17 cellular contexts compared by ENCODE assay signal in genomic region chr19:1121395-1121794, GRCh38. TPM values are rescaled to one million over a fixed set of nuclear protein-coding genes. Genes with fewer than 3 reads are reported as not detected.
DNase-seq lines count a peak whose midpoint lies in the region; ATAC-seq and TF ChIP-seq lines count a peak whose summit lies in the region.
"Had no signal": no experiment of that assay in that cellular context is flagged by ENCODE, and none has a peak within 500 bp of the region (broad histone marks: within the 10 kb centered on the region; RNA-seq: fewer than 3 reads in every experiment).

No MANE protein-coding gene starts in this region.

- no peaks in the 10 kb centered on the region for H3K9me3 Mint-ChIP-seq in activated naive CD4-positive, alpha-beta T cell treated with anti-CD3 and anti-CD28 coated beads for 36 hours
- H3K9me3 Mint-ChIP-seq in activated naive CD4-positive, alpha-beta T cell treated with anti-CD3 and anti-CD28 coated beads, Interleukin-2, amount 50 U/mL, for 72 hours: no peaks in the 10 kb centered on the region
- H3K9me3 Mint-ChIP-seq in activated B cell treated with CpG ODN at 0.5 μM for 24 hours (no peaks in the 10 kb centered on the region), neural crest cell (no peaks in the 10 kb centered on the region)
- H3K9me3 Mint-ChIP-seq: CD4-positive, alpha-beta memory T cell; GM23338; IgD-negative memory B cell had no signal

- TF ChIP-seq POLR2A in spleen (IDR thresholded peaks at IDR 0.05): no peak

- CTCF ChIA-PET in activated naive CD4-positive, alpha-beta T cell treated with anti-CD3 and anti-CD28 coated beads for 36 hours (lab: Charles Lee): no interaction called here
- CTCF ChIA-PET in activated B cell treated with CpG ODN at 0.5 μM for 24 hours (lab: Charles Lee): no interaction called here

- H3K27me3 ChIP-seq in spleen (replicated peaks in 1 of 7) (no peaks in the 10 kb centered on the region), foreskin keratinocyte (no peaks in the 10 kb centered on the region)
- H3K27me3 ChIP-seq: BLaER1 treated with 17β-estradiol and CSF1 and Interleukin-3, amounts not matched to agents 10 nM and 100 nM had no signal

- H3K4me3 ChIP-seq in spleen (no peak overlapping the region), foreskin fibroblast (ENCODE audit: low read depth in 1 of 2, low read length in 2 of 2) (no peak overlapping the region)
- H3K4me3 ChIP-seq: BLaER1 treated with 17β-estradiol and CSF1 and Interleukin-3, amounts not matched to agents 10 nM and 100 nM; GM23338 had no signal

- intact Hi-C loops in activated naive CD4-positive, alpha-beta T cell treated with anti-CD3 and anti-CD28 coated beads for 36 hours (cut with micrococcal nuclease): no loop called here
- intact Hi-C loops in activated B cell treated with CpG ODN at 0.5 μM for 24 hours (cut with micrococcal nuclease): no loop called here
- intact Hi-C loops in spleen (cut with DNase I; ENCODE audit: low total_unique reads): no loop called here

- no peak overlapping the region for H3K4me3 Mint-ChIP-seq in activated naive CD4-positive, alpha-beta T cell treated with anti-CD3 and anti-CD28 coated beads for 36 hours
- no peak overlapping the region for H3K4me3 Mint-ChIP-seq in activated B cell treated with CpG ODN at 0.5 μM for 24 hours
- no peak overlapping the region for H3K4me3 Mint-ChIP-seq in neural crest cell
- H3K4me3 Mint-ChIP-seq: CD4-positive, alpha-beta memory T cell; GM23338; IgD-negative memory B cell had no signal

- peak overlapping the region; percentile 59 for H3K27ac Mint-ChIP-seq in activated naive CD4-positive, alpha-beta T cell treated with anti-CD3 and anti-CD28 coated beads for 36 hours
- H3K27ac Mint-ChIP-seq in activated naive CD4-positive, alpha-beta T cell treated with anti-CD3 and anti-CD28 coated beads, Interleukin-2, amount 50 U/mL, for 72 hours: peak overlapping the region in 1 of 2 donors; percentile 50
- H3K27ac Mint-ChIP-seq in activated B cell treated with CpG ODN at 0.5 μM for 24 hours: peak overlapping the region; percentile 12
- H3K27ac Mint-ChIP-seq in neural crest cell (ENCODE audit: unreplicated experiment): peak overlapping the region; percentile 36
- H3K27ac Mint-ChIP-seq: GM23338, IgD-negative memory B cell had no signal

- POLR2A ChIA-PET in activated B cell treated with CpG ODN at 0.5 μM for 24 hours (lab: Charles Lee): interaction anchor here (2.5 kb wide), 1 partner anchor 9 kb away, joined by 9 read pairs; no protein-coding TSS in a partner anchor

- no peak overlapping the region for H3K27ac ChIP-seq in spleen
- no peak overlapping the region for H3K27ac ChIP-seq in foreskin keratinocyte
- H3K27ac ChIP-seq: BLaER1 treated with 17β-estradiol and CSF1 and Interleukin-3, amounts not matched to agents 10 nM and 100 nM had no signal

- peaks cover 43% of the 10 kb centered on the region for H3K36me3 Mint-ChIP-seq in activated naive CD4-positive, alpha-beta T cell treated with anti-CD3 and anti-CD28 coated beads for 36 hours (ENCODE audit: low read depth)
- H3K36me3 Mint-ChIP-seq in activated naive CD4-positive, alpha-beta T cell treated with anti-CD3 and anti-CD28 coated beads, Interleukin-2, amount 50 U/mL, for 72 hours: peaks cover 0 to 13% of the 10 kb centered on the region in 2 donors
- H3K36me3 Mint-ChIP-seq in activated B cell treated with CpG ODN at 0.5 μM for 24 hours (ENCODE audit: low read depth): peaks cover 66% of the 10 kb centered on the region
- peaks cover 6% of the 10 kb centered on the region for H3K36me3 Mint-ChIP-seq in neural crest cell (ENCODE audit: low read depth)

- ATAC-seq in activated naive CD4-positive, alpha-beta T cell treated with anti-CD3 and anti-CD28 coated beads, Interleukin-2, amount 50 U/mL, for 72 hours: no peak
- no peak for ATAC-seq in activated B cell treated with CpG ODN at 0.5 μM for 24 hours (ENCODE audit: low read depth)
- no peak for ATAC-seq in foreskin keratinocyte
- ATAC-seq: GM23338 had no signal

- H3K27me3 Mint-ChIP-seq in activated naive CD4-positive, alpha-beta T cell treated with anti-CD3 and anti-CD28 coated beads for 36 hours (ENCODE audit: low read depth): no peaks in the 10 kb centered on the region
- H3K27me3 Mint-ChIP-seq in activated B cell treated with CpG ODN at 0.5 μM for 24 hours: no peaks in the 10 kb centered on the region
- H3K27me3 Mint-ChIP-seq in neural crest cell (ENCODE audit: low read depth): no peaks in the 10 kb centered on the region
- H3K27me3 Mint-ChIP-seq: CD4-positive, alpha-beta memory T cell; IgD-negative memory B cell had no signal

- DNase-seq in activated naive CD4-positive, alpha-beta T cell treated with anti-CD3 and anti-CD28 coated beads for 36 hours: no peak
- no peak for DNase-seq in activated naive CD4-positive, alpha-beta T cell treated with anti-CD3 and anti-CD28 coated beads, Interleukin-2, amount 50 U/mL, for 72 hours (ENCODE audit: low spot score in 2 of 2)
- DNase-seq in activated B cell treated with CpG ODN at 0.5 μM for 24 hours (no peak), neural crest cell (ENCODE audit: low read depth, low spot score) (no peak), spleen (peak; percentile 67), NOMO-1 treated with DMSO at 0.1 percent for 48 hours (lab: John Stamatoyannopoulos, UW; ENCODE audit: unreplicated experiment) (no peak), foreskin fibroblast (no peak), foreskin keratinocyte (no peak)
- DNase-seq: ACHN; CD4-positive, alpha-beta memory T cell; DMS153; DMS79 treated with DMSO at 0.1 percent for 48 hours; EL; H7 had no signal

- H3K4me1 ChIP-seq in spleen (peaks cover 2 to 56% (median 30%) of the 10 kb centered on the region in 6 donors), foreskin keratinocyte (no peaks in the 10 kb centered on the region)

- WGBS in spleen, 5 donors: 89 to 98% (median 95%) methylated on average over 2 to 10 of the region's 10 CpGs

- H3K9me3 ChIP-seq in spleen: no peaks in the 10 kb centered on the region
- H3K9me3 ChIP-seq: BLaER1 treated with 17β-estradiol and CSF1 and Interleukin-3, amounts not matched to agents 10 nM and 100 nM had no signal

- peaks cover 8 to 100% (median 100%) of the 10 kb centered on the region in 6 donors for H3K36me3 ChIP-seq in spleen

- TF ChIP-seq CTCF in activated B cell treated with CpG ODN at 0.5 μM for 24 hours (IDR thresholded peaks at IDR 0.05): no peak
- no peak for TF ChIP-seq CTCF in neural crest cell (conservative IDR thresholded peaks at IDR 0.05)
- no peak for TF ChIP-seq CTCF in spleen (IDR thresholded peaks at IDR 0.05 in 8 of 11, conservative IDR thresholded peaks at IDR 0.05 in 3 of 11)
- no peak for TF ChIP-seq CTCF in foreskin fibroblast (IDR thresholded peaks at IDR 0.05; ENCODE audit: low read depth, low read length)
- TF ChIP-seq CTCF in foreskin keratinocyte (conservative IDR thresholded peaks at IDR 0.05): no peak

- H3K4me1 Mint-ChIP-seq in activated naive CD4-positive, alpha-beta T cell treated with anti-CD3 and anti-CD28 coated beads for 36 hours (ENCODE audit: low read depth): no peaks in the 10 kb centered on the region
- H3K4me1 Mint-ChIP-seq in activated B cell treated with CpG ODN at 0.5 μM for 24 hours (peaks cover 4% of the 10 kb centered on the region), neural crest cell (no peaks in the 10 kb centered on the region)
- H3K4me1 Mint-ChIP-seq: CD4-positive, alpha-beta memory T cell; IgD-negative memory B cell had no signal

RNA-seq across cellular contexts. Expression of gene GPX4, which starts 17.6 kb away (rescaled TPM):
- total RNA-seq in activated naive CD4-positive, alpha-beta T cell treated with anti-CD3 and anti-CD28 coated beads for 36 hours: 100 to 1,000 TPM; 244 to 253 TPM
- 100 to 1,000 TPM; 154 to 316 TPM for total RNA-seq in activated naive CD4-positive, alpha-beta T cell treated with anti-CD3 and anti-CD28 coated beads, Interleukin-2, amount 50 U/mL, for 72 hours
- total RNA-seq in activated B cell treated with CpG ODN at 0.5 μM for 24 hours (213 and 218 TPM in 2 replicates), neural crest cell (300 and 313 TPM in 2 replicates), spleen (100 to 1,000 TPM; 138 to 275 (median 216) TPM), foreskin keratinocyte (237 and 247 TPM in 2 replicates)
- polyA plus RNA-seq in spleen (100 to 1,000 TPM; 480 to 562 (median 522) TPM), foreskin keratinocyte (377 and 403 TPM in 2 replicates)

RNA-seq across cellular contexts. Expression of gene POLR2E, which starts 26.2 kb away (rescaled TPM):
- total RNA-seq in activated naive CD4-positive, alpha-beta T cell treated with anti-CD3 and anti-CD28 coated beads for 36 hours: 100 to 1,000 TPM; 238 to 258 TPM
- total RNA-seq in activated naive CD4-positive, alpha-beta T cell treated with anti-CD3 and anti-CD28 coated beads, Interleukin-2, amount 50 U/mL, for 72 hours: 100 to 1,000 TPM; 248 to 259 TPM
- total RNA-seq in activated B cell treated with CpG ODN at 0.5 μM for 24 hours (173 and 184 TPM in 2 replicates), neural crest cell (256 and 257 TPM in 2 replicates), spleen (100 to 1,000 TPM; 106 to 152 (median 123) TPM), foreskin keratinocyte (148 and 163 TPM in 2 replicates)
- polyA plus RNA-seq in spleen (100 to 1,000 TPM in 2 of 3 donors, 10 to 100 TPM in 1; 70.8 to 144 (median 105) TPM), foreskin keratinocyte (313 and 314 TPM in 2 replicates)

RNA-seq across cellular contexts. Expression of gene SBNO2, which starts 52.7 kb away (rescaled TPM):
- 100 to 1,000 TPM; 112 to 117 TPM for total RNA-seq in activated naive CD4-positive, alpha-beta T cell treated with anti-CD3 and anti-CD28 coated beads for 36 hours
- 100 to 1,000 TPM; 113 to 144 TPM for total RNA-seq in activated naive CD4-positive, alpha-beta T cell treated with anti-CD3 and anti-CD28 coated beads, Interleukin-2, amount 50 U/mL, for 72 hours
- 111 and 127 TPM in 2 replicates for total RNA-seq in activated B cell treated with CpG ODN at 0.5 μM for 24 hours
- 28.0 and 32.5 TPM in 2 replicates for total RNA-seq in neural crest cell
- 100 to 1,000 TPM in 5 of 7 donors, 10 to 100 TPM in 2; 51.7 to 230 (median 168) TPM for total RNA-seq in spleen
- 10 to 100 TPM; 16.2 to 62.0 (median 29.8) TPM for polyA plus RNA-seq in spleen
- 31.9 and 32.2 TPM in 2 replicates for total RNA-seq in foreskin keratinocyte
- polyA plus RNA-seq in foreskin keratinocyte: 18.2 and 18.3 TPM in 2 replicates

RNA-seq across cellular contexts. Expression of gene ARHGAP45, which starts 54.4 kb away (rescaled TPM):
- 100 to 1,000 TPM; 123 to 136 TPM for total RNA-seq in activated naive CD4-positive, alpha-beta T cell treated with anti-CD3 and anti-CD28 coated beads for 36 hours
- total RNA-seq in activated naive CD4-positive, alpha-beta T cell treated with anti-CD3 and anti-CD28 coated beads, Interleukin-2, amount 50 U/mL, for 72 hours: 100 to 1,000 TPM; 171 to 174 TPM
- 266 and 312 TPM in 2 replicates for total RNA-seq in activated B cell treated with CpG ODN at 0.5 μM for 24 hours
- total RNA-seq in neural crest cell: 1.6 and 1.7 TPM in 2 replicates
- 100 to 1,000 TPM; 161 to 258 (median 237) TPM for total RNA-seq in spleen
- polyA plus RNA-seq in spleen: 100 to 1,000 TPM; 205 to 356 (median 329) TPM
- 4.5 and 5.5 TPM in 2 replicates for total RNA-seq in foreskin keratinocyte
- 4.0 and 4.6 TPM in 2 replicates for polyA plus RNA-seq in foreskin keratinocyte
